ENCODE assay signal across 1 cellular context in the genomic region with DNA sequence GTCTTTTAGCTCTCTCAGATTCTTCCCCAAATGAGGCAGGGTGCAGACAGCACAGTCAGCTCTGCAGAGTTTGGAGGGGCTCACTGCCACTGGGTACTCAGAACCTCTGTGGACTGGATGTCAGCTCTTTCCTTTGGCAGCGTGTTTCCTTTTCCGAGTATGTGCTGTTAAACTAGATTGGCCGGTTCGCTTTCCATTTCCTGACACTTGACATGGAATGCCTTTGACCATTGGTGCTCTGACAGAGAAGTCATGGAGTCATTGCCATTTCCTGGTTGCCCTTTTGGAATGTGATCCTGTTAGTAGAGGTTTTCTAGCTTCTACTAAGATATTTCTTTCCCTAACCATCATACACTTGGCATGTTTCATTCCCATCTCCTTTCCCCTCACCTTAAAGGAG.
TF ChIP-seq lines count a peak whose summit lies in the region.

No MANE protein-coding gene starts in this region.

TF ChIP-seq in endothelial cell of umbilical vein, 7 proteins besides CTCF, POLR2A, EP300 and RAD21:
- TF ChIP-seq MYC (IDR thresholded peaks at IDR 0.05; ENCODE audit: low read depth, low read length): no peak
- TF ChIP-seq JUN (IDR thresholded peaks at IDR 0.05; ENCODE audit: borderline replicate concordance, insufficient read depth, insufficient read length, low read depth): no peak
- no peak for TF ChIP-seq FOS (IDR thresholded peaks at IDR 0.05; ENCODE audit: borderline replicate concordance, insufficient read depth, low read length)
- TF ChIP-seq, protein P1, sequence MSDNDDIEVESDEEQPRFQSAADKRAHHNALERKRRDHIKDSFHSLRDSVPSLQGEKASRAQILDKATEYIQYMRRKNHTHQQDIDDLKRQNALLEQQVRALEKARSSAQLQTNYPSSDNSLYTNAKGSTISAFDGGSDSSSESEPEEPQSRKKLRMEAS (IDR thresholded peaks at IDR 0.05; ENCODE audit: insufficient read depth, insufficient read length): no peak
- TF ChIP-seq POLR2AphosphoS5 (IDR thresholded peaks at IDR 0.05; ENCODE audit: insufficient read depth, low read depth, low read length): no peak
- no peak for TF ChIP-seq EZH2 (IDR thresholded peaks at IDR 0.05; ENCODE audit: borderline replicate concordance, low read depth, low read length, severe bottlenecking)
- no peak for TF ChIP-seq GATA2 (IDR thresholded peaks at IDR 0.05; ENCODE audit: insufficient read depth, insufficient read length, low read depth, low read length)
